In the genomic region with DNA sequence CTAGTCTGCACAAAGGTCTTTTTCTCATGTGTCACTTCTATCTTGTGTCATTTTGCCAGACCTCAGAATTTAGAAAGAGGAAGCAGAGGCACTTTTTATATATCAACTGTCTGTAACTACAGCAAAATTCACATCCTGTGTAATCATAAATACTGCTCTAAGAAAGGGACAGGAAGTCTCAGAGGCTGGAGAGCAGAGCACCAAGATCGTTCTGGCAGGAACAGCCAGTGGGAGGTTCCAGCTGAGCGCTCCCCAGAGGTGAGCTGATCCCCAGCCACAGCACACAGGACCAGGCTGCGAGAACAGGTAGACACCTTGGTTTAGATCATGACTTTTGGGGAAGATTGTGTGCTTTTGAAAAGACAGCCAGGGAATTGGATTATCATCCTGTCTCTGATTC, we compare ENCODE assay signal across 9 cellular contexts. TPM values are rescaled to one million over a fixed set of nuclear protein-coding genes. Genes with fewer than 3 reads are reported as not detected.
A peak's percentile ranks its signal among the peaks of the same experiment; 100 is the strongest.
DNase-seq lines count a peak whose midpoint lies in the region; ATAC-seq and TF ChIP-seq lines count a peak whose summit lies in the region.
"Had no signal": no experiment of that assay in that cellular context is flagged by ENCODE, and none has a peak within 500 bp of the region (broad histone marks: within the 10 kb centered on the region; RNA-seq: fewer than 3 reads in every experiment).

A gene with protein sequence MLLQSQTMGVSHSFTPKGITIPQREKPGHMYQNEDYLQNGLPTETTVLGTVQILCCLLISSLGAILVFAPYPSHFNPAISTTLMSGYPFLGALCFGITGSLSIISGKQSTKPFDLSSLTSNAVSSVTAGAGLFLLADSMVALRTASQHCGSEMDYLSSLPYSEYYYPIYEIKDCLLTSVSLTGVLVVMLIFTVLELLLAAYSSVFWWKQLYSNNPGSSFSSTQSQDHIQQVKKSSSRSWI (plus strand): TSS at position 174 of the 400 bp plus-strand sequence. CDS start 4,610 bp downstream, outside the sequence.

- intact Hi-C loops in dorsolateral prefrontal cortex (cut with DNase I): no loop called here

- TF ChIP-seq CTCF in dorsolateral prefrontal cortex (IDR thresholded peaks at IDR 0.05 in 54 of 56, conservative IDR thresholded peaks at IDR 0.05 in 2 of 56; ENCODE audit: low read depth in 1 of 56, partially characterized antibody in 56 of 56): no peak

- peaks cover 0 to 13% (median 0%) of the 10 kb centered on the region in 45 donors for H3K27me3 ChIP-seq in dorsolateral prefrontal cortex
- no peaks in the 10 kb centered on the region for H3K27me3 ChIP-seq in subcutaneous abdominal adipose tissue (ENCODE audit: control insufficient read depth in 5 of 5, insufficient read depth in 4 of 5, low read length in 5 of 5)

- H3K27ac ChIP-seq in dorsolateral prefrontal cortex (peak within 1 kb of the TSS in 36 of 59 donors; percentile 0 to 76 (median 42)), subcutaneous abdominal adipose tissue (ENCODE audit: low read depth, low read length) (peak within 1 kb of the TSS; percentile 14)

- ATAC-seq in GM19468 (IDR thresholded peaks at IDR 0.05; ENCODE audit: extremely low read depth, unreplicated experiment): peak; percentile 57
- ATAC-seq in HG03558 (IDR thresholded peaks at IDR 0.05; ENCODE audit: extremely low read depth, unreplicated experiment): peak; percentile 87

- peak within 1 kb of the TSS in 4 of 5 donors; percentile 4 to 48 (median 20) for H3K9ac ChIP-seq in subcutaneous abdominal adipose tissue (ENCODE audit: low read length in 5 of 5)

- peak; percentile 89 for DNase-seq in CD1c-positive myeloid dendritic cell (ENCODE audit: extremely low spot score)
- DNase-seq in dorsolateral prefrontal cortex: no peak
- no peak for DNase-seq in effector CD4-positive, alpha-beta T cell
- DNase-seq in NCI-H2081 (lab: John Stamatoyannopoulos, UW): no peak
- no peak for DNase-seq in activated CD8-positive, alpha-beta memory T cell treated with anti-CD3 and anti-CD28 coated beads for 24 hours

- H3K4me1 ChIP-seq in subcutaneous abdominal adipose tissue (ENCODE audit: control insufficient read depth in 5 of 5, insufficient read depth in 5 of 5, low read length in 5 of 5): peaks cover 0 to 6% (median 0%) of the 10 kb centered on the region in 5 donors

- H3K4me3 ChIP-seq in dorsolateral prefrontal cortex (peak within 1 kb of the TSS in 47 of 59 donors; percentile 0 to 54 (median 33)), subcutaneous abdominal adipose tissue (ENCODE audit: low read depth in 1 of 5, low read length in 5 of 5) (peak within 1 kb of the TSS; percentile 33 to 70 (median 55))

- H3K36me3 ChIP-seq in subcutaneous abdominal adipose tissue (ENCODE audit: control insufficient read depth in 5 of 5, insufficient read depth in 5 of 5, low read length in 5 of 5): no peaks in the 10 kb centered on the region

- H3K9me3 ChIP-seq in subcutaneous abdominal adipose tissue (ENCODE audit: control insufficient read depth in 5 of 5, low read length in 5 of 5): no peaks in the 10 kb centered on the region

RNA-seq across cellular contexts. Expression of the gene that starts here (rescaled TPM):
- total RNA-seq in dorsolateral prefrontal cortex: 10 to 100 TPM in 75 of 120 experiments, 1 to 10 TPM in 45; 1.9 to 50.4 (median 11.1) TPM
- total RNA-seq: activated CD8-positive, alpha-beta memory T cell treated with anti-CD3 and anti-CD28 coated beads for 36 hours had no signal
